Comparison of ENCODE assay signal across 1 cellular context in genomic region chr19:51637362-51637978, GRCh38.
A peak's percentile ranks its signal among the peaks of the same experiment; 100 is the strongest.
TF ChIP-seq lines count a peak whose summit lies in the region.

No MANE protein-coding gene starts in this region.

TF ChIP-seq in GM12878, 131 proteins besides CTCF, POLR2A, EP300 and RAD21:
- peak; percentile 22; the same call in 1 of the 2 replicates for TF ChIP-seq SMC3 (IDR thresholded peaks at IDR 0.05; ENCODE audit: borderline replicate concordance, low read length)
- TF ChIP-seq GATAD2B (conservative IDR thresholded peaks at IDR 0.05; ENCODE audit: low read depth): no peak
TF ChIP-seq in GM12878: peak in this region for 1.
